In genomic region chr18:21777814-21778213, GRCh38 we compare ENCODE assay signal across 13 cellular contexts. TPM values are rescaled to one million over a fixed set of nuclear protein-coding genes. Genes with fewer than 3 reads are reported as not detected.
A peak's percentile ranks its signal among the peaks of the same experiment; 100 is the strongest.
DNase-seq lines count a peak whose midpoint lies in the region; ATAC-seq and TF ChIP-seq lines count a peak whose summit lies in the region.
"Had no signal": no experiment of that assay in that cellular context is flagged by ENCODE, and none has a peak within 500 bp of the region (broad histone marks: within the 10 kb centered on the region; RNA-seq: fewer than 3 reads in every experiment).

No MANE protein-coding gene starts in this region.

- intact Hi-C loops in dorsolateral prefrontal cortex (cut with DNase I), result no loop called here

- H3K27me3 ChIP-seq in dorsolateral prefrontal cortex, result no peaks in the 10 kb centered on the region
- H3K27me3 ChIP-seq: cardiac muscle cell, sigmoid colon, transverse colon had no signal

- no peak for TF ChIP-seq CTCF in GM12864 (IDR thresholded peaks at IDR 0.05; ENCODE audit: low read depth, low read length, missing control alignments)
- TF ChIP-seq CTCF in VCaP (conservative IDR thresholded peaks at IDR 0.05), result no peak
- TF ChIP-seq CTCF in dorsolateral prefrontal cortex (IDR thresholded peaks at IDR 0.05 in 54 of 56, conservative IDR thresholded peaks at IDR 0.05 in 2 of 56; ENCODE audit: low read depth in 1 of 56, partially characterized antibody in 56 of 56), result no peak

- ATAC-seq in GM19438 (IDR thresholded peaks at IDR 0.05; ENCODE audit: low read depth, unreplicated experiment) (peak; percentile 64), HG02852 (IDR thresholded peaks at IDR 0.05; ENCODE audit: unreplicated experiment) (peak; percentile 81)
- ATAC-seq: mucosa of descending colon had no signal

- H3K4me3 ChIP-seq in GM12864 (ENCODE audit: low read depth, low read length) (no peak overlapping the region), dorsolateral prefrontal cortex (no peak overlapping the region)
- H3K4me3 ChIP-seq: cardiac muscle cell, mucosa of descending colon, sigmoid colon, transverse colon had no signal

- DNase-seq in GM12864 (ENCODE audit: low read depth) (peak; percentile 30), nucleus accumbens (lab: John Stamatoyannopoulos, UW) (no peak), NCI-H1436 (lab: John Stamatoyannopoulos, UW) (no peak), dorsolateral prefrontal cortex (no peak), dermis blood vessel endothelial cell (no peak)
- DNase-seq: activated B cell treated with CpG ODN at 0.5 μM for 24 hours, mucosa of descending colon, sigmoid colon, transverse colon had no signal

- H3K27ac ChIP-seq in VCaP (peak overlapping the region; percentile 39), dorsolateral prefrontal cortex (no peak overlapping the region)
- H3K27ac ChIP-seq: cardiac muscle cell, sigmoid colon, transverse colon had no signal

RNA-seq across cellular contexts. Expression of gene MIB1, which starts 37.2 kb away (rescaled TPM):
- total RNA-seq in dorsolateral prefrontal cortex (10 to 100 TPM; 47.7 to 85.3 (median 59.8) TPM), dermis blood vessel endothelial cell (73.2 and 76.7 TPM in 2 replicates)
